In genomic region chr15:67863442-67863987, GRCh38 we compare ENCODE assay signal across 8 cellular contexts. TPM values are rescaled to one million over a fixed set of nuclear protein-coding genes. Genes with fewer than 3 reads are reported as not detected.
DNase-seq lines count a peak whose midpoint lies in the region; ATAC-seq and TF ChIP-seq lines count a peak whose summit lies in the region.

No MANE protein-coding gene starts in this region.

- H3K27ac Mint-ChIP-seq in endothelial cell (ENCODE audit: unreplicated experiment) = no peak overlapping the region

- ATAC-seq in GM19351 (IDR thresholded peaks at IDR 0.05; ENCODE audit: unreplicated experiment) = peak; percentile 87

- H3K27me3 Mint-ChIP-seq in endothelial cell (ENCODE audit: unreplicated experiment) = peaks cover 1% of the 10 kb centered on the region

- no peak overlapping the region for H3K4me3 Mint-ChIP-seq in endothelial cell (ENCODE audit: unreplicated experiment)

- no peaks in the 10 kb centered on the region for H3K27me3 ChIP-seq in HL-60 (ENCODE audit: insufficient read depth, poor library complexity, severe bottlenecking)

- H3K4me3 ChIP-seq in HL-60 (replicated peaks; ENCODE audit: insufficient read depth, low read length) = peak overlapping the region; percentile 42

- no peaks in the 10 kb centered on the region for H3K9me3 Mint-ChIP-seq in endothelial cell (ENCODE audit: unreplicated experiment)

- TF ChIP-seq CTCF in HL-60 (IDR thresholded peaks at IDR 0.05; ENCODE audit: insufficient read depth, low read length) (peak; percentile 67), endothelial cell (IDR thresholded peaks at IDR 0.05; ENCODE audit: unreplicated experiment) (peak; percentile 98)

- DNase-seq in C1 segment of cervical spinal cord (lab: John Stamatoyannopoulos, UW) (peak in 12 of 14 donors; percentile 20 to 79 (median 50)), HL-60 (ENCODE audit: low read depth in 1 of 2, low spot score in 1 of 2) (peak; percentile 74 to 79), NOMO-1 (lab: John Stamatoyannopoulos, UW; ENCODE audit: unreplicated experiment in 2 of 2) (peak; percentile 74 to 84), endothelial cell (ENCODE audit: low spot score) (peak; percentile 84), midbrain (lab: John Stamatoyannopoulos, UW) (peak; percentile 78)
- DNase-seq in activated CD8-positive, alpha-beta memory T cell treated with anti-CD3 and anti-CD28 coated beads, Interleukin-2, amount 50 U/mL, for 24 hours (ENCODE audit: extremely low read depth) = peak; percentile 24
- DNase-seq in stimulated activated CD8-positive, alpha-beta memory T cell treated with anti-CD3 and anti-CD28 coated beads, Interleukin-2, amount 100 ng/mL, for 1 hour (ENCODE audit: low read depth in 2 of 2) = peak; percentile 38 to 48

- peak overlapping the region; percentile 55 for H3K27ac ChIP-seq in HL-60 (replicated peaks)

- no peaks in the 10 kb centered on the region for H3K4me1 Mint-ChIP-seq in endothelial cell (ENCODE audit: unreplicated experiment)

- no peaks in the 10 kb centered on the region for H3K36me3 Mint-ChIP-seq in endothelial cell (ENCODE audit: low read depth, unreplicated experiment)

RNA-seq across cellular contexts. Expression of gene RNU6-1, which starts 23.7 kb away (rescaled TPM):
- total RNA-seq in endothelial cell (ENCODE audit: unreplicated experiment) = not detected

RNA-seq across cellular contexts. Expression of gene SKOR1, which starts 38.2 kb away (rescaled TPM):
- total RNA-seq in endothelial cell (ENCODE audit: unreplicated experiment) = 0.21 TPM

Comparison
In these comparisons a context has a peak if more than half of its experiments do, and no peak if none do; other contexts are left out.
1. Peak in every context shown above with its lines: DNase-seq, ATAC-seq, H3K4me3 ChIP-seq and H3K27ac ChIP-seq.
2. DNase-seq: peak in every context shown above with its lines; median percentile 84 in endothelial cell; 79 in NOMO-1; 78 in midbrain; 76 in HL-60; 50 in C1 segment of cervical spinal cord; 43 in stimulated activated CD8-positive, alpha-beta memory T cell treated with anti-CD3 and anti-CD28 coated beads, Interleukin-2, amount 100 ng/mL, for 1 hour; 24 in activated CD8-positive, alpha-beta memory T cell treated with anti-CD3 and anti-CD28 coated beads, Interleukin-2, amount 50 U/mL, for 24 hours.